29 cellular contexts compared by ENCODE assay signal in genomic region chr12:30537228-30537627, GRCh38.
"Had no signal": no experiment of that assay in that cellular context is flagged by ENCODE, and none has a peak within 500 bp of the region (broad histone marks: within the 10 kb centered on the region; RNA-seq: fewer than 3 reads in every experiment).

No MANE protein-coding gene starts in this region.

- H3K27ac ChIP-seq: ascending aorta, Peyer's patch, RWPE1, VCaP had no signal

- H3K27me3 ChIP-seq: ascending aorta, MG63, Peyer's patch had no signal

- H3K9me3 ChIP-seq: ascending aorta, Peyer's patch had no signal

- H3K36me3 ChIP-seq: ascending aorta, MG63, Peyer's patch had no signal

- H3K4me1 ChIP-seq: ascending aorta, Peyer's patch had no signal

- H3K4me3 ChIP-seq: ascending aorta, MG63, Peyer's patch had no signal

- DNase-seq: activated B cell treated with CpG ODN at 0.5 μM for 24 hours; activated CD4-positive, alpha-beta memory T cell treated with anti-CD3 and anti-CD28 coated beads for 36 hours; activated CD4-positive, alpha-beta T cell treated with anti-CD3 and anti-CD28 coated beads for 4 hours; activated CD4-positive, alpha-beta T cell treated with anti-CD3 and anti-CD28 coated beads, Interleukin-2, amount 50 U/mL, for 1 hour; activated CD4-positive, CD25-positive, alpha-beta regulatory T cell treated with anti-CD3 and anti-CD28 coated beads, Interleukin-2, amount 50 U/mL, for 72 hours; activated CD8-positive, alpha-beta memory T cell treated with anti-CD3 and anti-CD28 coated beads, Interleukin-2, amount 50 U/mL, for 4 hours; activated effector memory CD4-positive, alpha-beta T cell treated with Interleukin-2 at 50 U/mL for 16 hours; activated naive CD4-positive, alpha-beta T cell; activated naive CD4-positive, alpha-beta T cell treated with anti-CD3 and anti-CD28 coated beads, Interleukin-2, amount 50 U/mL, for 16 hours; activated naive CD8-positive, alpha-beta T cell treated with anti-CD3 and anti-CD28 coated beads for 36 hours; activated T-cell treated with anti-CD3 and anti-CD28 coated beads, Interleukin-2, amount 50 U/mL, for 48 hours; amygdala; Karpas-422; MG63; NCI-H1048; NCI-H1105 treated with DMSO at 0.1 percent for 48 hours; NCI-H1436; NCI-H1694; NCI-H2081 treated with DMSO at 0.1 percent for 48 hours; NCI-H524 treated with DMSO at 0.1 percent for 48 hours; Peyer's patch; Right ventricle myocardium superior; SW 1271; T-helper 1 cell; T-helper 2 cell; T-helper 9 cell had no signal
